In genomic region chr14:51335521-51335920, GRCh38 we compare ENCODE assay signal across 17 cellular contexts.
DNase-seq lines count a peak whose midpoint lies in the region; ATAC-seq, FAIRE-seq and TF ChIP-seq lines count a peak whose summit lies in the region.
"Had no signal": no experiment of that assay in that cellular context is flagged by ENCODE, and none has a peak within 500 bp of the region (broad histone marks: within the 10 kb centered on the region; RNA-seq: fewer than 3 reads in every experiment).

No MANE protein-coding gene starts in this region.

- ATAC-seq in HepG2 (no peak), left ventricle myocardium superior (peak; percentile 95), GM18867 (IDR thresholded peaks at IDR 0.05; ENCODE audit: unreplicated experiment) (no peak)
- ATAC-seq: CD8-positive, alpha-beta T cell had no signal

- TF ChIP-seq RAD21 in liver (IDR thresholded peaks at IDR 0.05), result no peak
- no peak for TF ChIP-seq RAD21 in HepG2 (CRISPR knock-in tag; IDR thresholded peaks at IDR 0.05)

- H2AFZ ChIP-seq in HepG2 (ENCODE audit: low read length), result no peak overlapping the region

- TF ChIP-seq EP300 in HepG2 (IDR thresholded peaks at IDR 0.05; ENCODE audit: low read depth in 2 of 2, low read length in 2 of 2) (no peak), HepG2 (CRISPR knock-in tag; IDR thresholded peaks at IDR 0.05; ENCODE audit: borderline replicate concordance) (no peak)

- no peak overlapping the region for H3K27ac ChIP-seq in liver (ENCODE audit: low read depth in 1 of 2, low read length in 2 of 2)
- H3K27ac ChIP-seq in HepG2 (ENCODE audit: extremely low read length, insufficient read depth, low read length), result no peak overlapping the region
- H3K27ac ChIP-seq in rectal smooth muscle tissue (ENCODE audit: low read depth, low read length), result peak overlapping the region; percentile 58

- H3K9ac ChIP-seq in liver (ENCODE audit: low read depth in 1 of 2, low read length in 2 of 2), result no peak overlapping the region
- H3K9ac ChIP-seq in HepG2 (ENCODE audit: insufficient read depth, low read depth, low read length), result no peak overlapping the region
- no peak overlapping the region for H3K9ac ChIP-seq in rectal smooth muscle tissue (ENCODE audit: low read length)

- CTCF ChIA-PET in HepG2 (lab: Yijun Ruan, JAX; ENCODE audit: low intra/inter-chr PET ratio, low total read pairs), result no interaction called here

- no peak for TF ChIP-seq POLR2A in HepG2 (IDR thresholded peaks at IDR 0.05; ENCODE audit: insufficient read depth in 1 of 2, low read depth in 2 of 2, low read length in 2 of 2)

- no TSS peak for BruUV-seq in HepG2 (replicated peaks; lab: Mats Ljungman, UMichigan)

- intact Hi-C loops in HepG2 (cut with micrococcal nuclease; ENCODE audit: unreplicated experiment) (no loop called here), left ventricle myocardium superior (cut with micrococcal nuclease) (no loop called here)

- H3K9me3 ChIP-seq in liver (ENCODE audit: control insufficient read depth in 4 of 4, low read length in 3 of 4), result no peaks in the 10 kb centered on the region
- no peaks in the 10 kb centered on the region for H3K9me3 ChIP-seq in HepG2 (ENCODE audit: low read length)
- H3K9me3 ChIP-seq in BE2C, result no peaks in the 10 kb centered on the region

- TF ChIP-seq CTCF in liver (IDR thresholded peaks at IDR 0.05; ENCODE audit: low read depth, low read length, missing input control) (no peak), HepG2 (CRISPR knock-in tag; IDR thresholded peaks at IDR 0.05) (no peak), BE2C (IDR thresholded peaks at IDR 0.05; ENCODE audit: low read depth, low read length) (no peak)

- in situ Hi-C loops in HepG2 (cut with HindIII; ENCODE audit: extremely low pct_ligation_motif_present, low pct_unique_long_range_greater_than_20kb), result no loop called here

- POLR2A ChIA-PET in HepG2 (lab: Yijun Ruan, JAX), result no interaction called here

- H4K20me1 ChIP-seq in HepG2 (ENCODE audit: insufficient read depth, low read length), result no peaks in the 10 kb centered on the region

- H3K4me3 ChIP-seq in liver (ENCODE audit: low read depth in 1 of 3, low read length in 3 of 3) (no peak overlapping the region), HepG2 (replicated peaks in 1 of 3; ENCODE audit: insufficient read depth in 1 of 3, low read depth in 2 of 3, low read length in 3 of 3) (no peak overlapping the region), rectal smooth muscle tissue (ENCODE audit: low read length) (no peak overlapping the region), BE2C (ENCODE audit: low read depth, low read length) (no peak overlapping the region)

- H3K27me3 ChIP-seq in liver (ENCODE audit: control insufficient read depth in 4 of 4, insufficient read depth in 4 of 4, low read length in 3 of 4) (no peaks in the 10 kb centered on the region), HepG2 (ENCODE audit: control insufficient read depth in 1 of 2, insufficient read depth in 2 of 2, low read length in 2 of 2) (no peaks in the 10 kb centered on the region), rectal smooth muscle tissue (ENCODE audit: control insufficient read depth, insufficient read depth, low read length) (no peaks in the 10 kb centered on the region), BE2C (no peaks in the 10 kb centered on the region)

- no peak for DNase-seq in HepG2 (ENCODE audit: low spot score)
- DNase-seq in left ventricle myocardium superior, result peak; percentile 71
- no peak for DNase-seq in HCEC 1CT
- no peak for DNase-seq in NCI-H2081 treated with DMSO at 0.1 percent for 48 hours (lab: John Stamatoyannopoulos, UW)
- DNase-seq in BE2C, result no peak
- DNase-seq: 8988T; activated CD4-positive, CD25-positive, alpha-beta regulatory T cell; activated CD8-positive, alpha-beta memory T cell treated with anti-CD3 and anti-CD28 coated beads, Interleukin-2, amount 50 U/mL, for 48 hours; CD8-positive, alpha-beta T cell; midbrain; NCI-H1092 treated with DMSO at 0.1 percent for 48 hours; NCI-H2227 treated with DMSO at 0.1 percent for 48 hours; stimulated activated CD4-positive, alpha-beta T cell treated with anti-CD3 and anti-CD28 coated beads, Interleukin-1b, Interleukin-23, amount 100 ng/mL, for 48 hours had no signal

- H3K79me2 ChIP-seq in HepG2 (ENCODE audit: insufficient read depth, low read length), result no peaks in the 10 kb centered on the region

- WGBS in liver, result 25% methylated on average over 2 of the region's 2 CpGs
- 17% methylated on average over 2 of the region's 2 CpGs for WGBS in HepG2 (ENCODE audit: low lambda C conversion rate)

- H3K4me2 ChIP-seq in HepG2 (ENCODE audit: low read depth, low read length), result no peak overlapping the region

- FAIRE-seq in HepG2 (lab: Jason Lieb, UNC), result no peak
- FAIRE-seq: G401.6 had no signal

- H3K4me1 ChIP-seq in liver (ENCODE audit: control insufficient read depth in 4 of 4, insufficient read depth in 4 of 4, low read length in 3 of 4) (no peaks in the 10 kb centered on the region), HepG2 (ENCODE audit: insufficient read depth, low read length) (no peaks in the 10 kb centered on the region), rectal smooth muscle tissue (ENCODE audit: control insufficient read depth, insufficient read depth, low read length) (peaks cover 24% of the 10 kb centered on the region), BE2C (no peaks in the 10 kb centered on the region)

- H3K36me3 ChIP-seq in liver (ENCODE audit: control insufficient read depth in 4 of 4, insufficient read depth in 3 of 4, low read depth in 1 of 4, low read length in 3 of 4), result no peaks in the 10 kb centered on the region
- no peaks in the 10 kb centered on the region for H3K36me3 ChIP-seq in HepG2 (replicated peaks in 1 of 2; ENCODE audit: control insufficient read depth in 1 of 2, insufficient read depth in 2 of 2, low read length in 2 of 2)
- no peaks in the 10 kb centered on the region for H3K36me3 ChIP-seq in rectal smooth muscle tissue (ENCODE audit: control insufficient read depth, insufficient read depth, low read length)
- H3K36me3 ChIP-seq in BE2C, result no peaks in the 10 kb centered on the region

TF ChIP-seq in liver, 16 proteins besides CTCF, POLR2A, EP300 and RAD21:
- TF ChIP-seq HNF4G (IDR thresholded peaks at IDR 0.05) (no peak), NR2F2 (IDR thresholded peaks at IDR 0.05) (peak; percentile 79)

TF ChIP-seq in HepG2, 621 proteins besides CTCF, POLR2A, EP300 and RAD21:
- TF ChIP-seq MAFF (IDR thresholded peaks at IDR 0.05; ENCODE audit: low read depth, low read length) (no peak), ZNF543 (CRISPR knock-in tag; IDR thresholded peaks at IDR 0.05) (no peak), TFDP1 (CRISPR knock-in tag; IDR thresholded peaks at IDR 0.05; ENCODE audit: borderline replicate concordance) (no peak), HOXA3 (CRISPR knock-in tag; IDR thresholded peaks at IDR 0.05) (no peak), ZNF558 (CRISPR knock-in tag; IDR thresholded peaks at IDR 0.05; ENCODE audit: borderline replicate concordance) (no peak)
